35 cellular contexts compared by ENCODE assay signal in the genomic region with DNA sequence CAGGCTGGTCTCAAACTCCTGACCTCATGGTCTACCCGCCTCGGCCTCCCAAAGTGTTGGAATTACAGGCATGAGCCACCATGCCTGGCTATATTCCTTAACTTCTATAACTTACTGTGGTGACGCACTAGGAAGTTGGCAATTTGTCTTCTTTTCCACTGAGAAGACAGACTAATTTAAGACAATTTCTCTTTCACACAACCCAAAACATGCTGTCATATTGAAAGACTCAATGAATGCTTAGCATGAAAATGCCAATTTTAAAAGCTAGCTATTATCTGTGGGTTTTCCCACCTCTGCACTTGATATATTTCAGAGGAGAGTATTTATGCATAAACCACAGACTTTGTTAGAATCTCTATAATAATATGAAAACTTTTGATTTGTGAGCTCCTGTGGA.
DNase-seq lines count a peak whose midpoint lies in the region; ATAC-seq, FAIRE-seq and TF ChIP-seq lines count a peak whose summit lies in the region.
"Had no signal": no experiment of that assay in that cellular context is flagged by ENCODE, and none has a peak within 500 bp of the region (broad histone marks: within the 10 kb centered on the region; RNA-seq: fewer than 3 reads in every experiment).

No MANE protein-coding gene starts in this region.

- H3K27ac ChIP-seq in astrocyte (ENCODE audit: low read depth, low read length): no peak overlapping the region
- no peak overlapping the region for H3K27ac ChIP-seq in neural cell (ENCODE audit: low read length)
- no peak overlapping the region for H3K27ac ChIP-seq in suprapubic skin
- H3K27ac ChIP-seq: 22Rv1; A549; BLaER1; BLaER1 treated with 17β-estradiol and CSF1 and Interleukin-3, amounts not matched to agents 10 nM and 100 nM; C4-2B had no signal

- H3K4me1 ChIP-seq in astrocyte (ENCODE audit: insufficient read depth, low read length): no peaks in the 10 kb centered on the region
- H3K4me1 ChIP-seq in suprapubic skin: no peaks in the 10 kb centered on the region
- H3K4me1 ChIP-seq: BLaER1; BLaER1 treated with 17β-estradiol and CSF1 and Interleukin-3, amounts not matched to agents 10 nM and 100 nM; Caco-2 had no signal

- H3K27ac Mint-ChIP-seq in astrocyte (ENCODE audit: unreplicated experiment): no peak overlapping the region
- H3K27ac Mint-ChIP-seq: B cell; CD14-positive monocyte; CD4-positive, alpha-beta memory T cell; CD4-positive, alpha-beta T cell; CD4-positive, CD25-positive, alpha-beta regulatory T cell; CD8-positive, alpha-beta memory T cell; CD8-positive, alpha-beta T cell had no signal

- H3K4me2 ChIP-seq in astrocyte (ENCODE audit: low read length): no peak overlapping the region
- no peak overlapping the region for H3K4me2 ChIP-seq in neural cell (ENCODE audit: low read length)
- H3K4me2 ChIP-seq: A549; BLaER1; BLaER1 treated with 17β-estradiol and CSF1 and Interleukin-3, amounts not matched to agents 10 nM and 100 nM had no signal

- no peaks in the 10 kb centered on the region for H4K20me1 ChIP-seq in astrocyte (ENCODE audit: insufficient read depth, low read length)
- H4K20me1 ChIP-seq in neural cell (ENCODE audit: insufficient read depth): no peaks in the 10 kb centered on the region
- H4K20me1 ChIP-seq: BLaER1; BLaER1 treated with 17β-estradiol and CSF1 and Interleukin-3, amounts not matched to agents 10 nM and 100 nM had no signal

- peak; percentile 92 for TF ChIP-seq EP300 in neural cell (conservative IDR thresholded peaks at IDR 0.05; ENCODE audit: poor library complexity, severe bottlenecking)
- TF ChIP-seq EP300 in suprapubic skin (IDR thresholded peaks at IDR 0.05): no peak

- TF ChIP-seq CTCF in astrocyte (IDR thresholded peaks at IDR 0.05; ENCODE audit: insufficient read depth, low read depth, low read length): no peak
- TF ChIP-seq CTCF in neural cell (IDR thresholded peaks at IDR 0.05; ENCODE audit: poor library complexity, severe bottlenecking): no peak
- TF ChIP-seq CTCF in suprapubic skin (IDR thresholded peaks at IDR 0.05): no peak

- no peak overlapping the region for H3K9ac ChIP-seq in astrocyte (ENCODE audit: low read length)
- H3K9ac ChIP-seq in neural cell (ENCODE audit: low read length): no peak overlapping the region
- H3K9ac ChIP-seq: BLaER1; BLaER1 treated with 17β-estradiol and CSF1 and Interleukin-3, amounts not matched to agents 10 nM and 100 nM had no signal

- WGBS in suprapubic skin: 90% methylated on average over 3 of the region's 3 CpGs

- no peak overlapping the region for H3K4me3 ChIP-seq in astrocyte (ENCODE audit: insufficient read depth, low read depth, low read length)
- H3K4me3 ChIP-seq in neural cell (ENCODE audit: low read length): no peak overlapping the region
- no peak overlapping the region for H3K4me3 ChIP-seq in suprapubic skin
- H3K4me3 ChIP-seq: A549; BLaER1; BLaER1 treated with 17β-estradiol and CSF1 and Interleukin-3, amounts not matched to agents 10 nM and 100 nM had no signal

- peak; percentile 8 for DNase-seq in astrocyte (ENCODE audit: low read depth)
- peak; percentile 41 for DNase-seq in putamen (ENCODE audit: low spot score)
- DNase-seq in suprapubic skin (ENCODE audit: low spot score in 2 of 2): no peak
- DNase-seq: 8988T; ACHN; AML-193; BE2C; C1 segment of cervical spinal cord; Caco-2; Calu3; CD4-positive, alpha-beta memory T cell; CD4-positive, alpha-beta T cell; CD4-positive, CD25-positive, alpha-beta regulatory T cell; CD8-positive, alpha-beta memory T cell; CD8-positive, alpha-beta T cell; COR-L47; DMS 273 treated with DMSO at 0.1 percent for 48 hours; DMS153; DMS53; DMS79; DMS79 treated with DMSO at 0.1 percent for 48 hours; DND-41; EL had no signal

- TF ChIP-seq RAD21 in neural cell (conservative IDR thresholded peaks at IDR 0.05): no peak

- no peaks in the 10 kb centered on the region for H3K9me3 ChIP-seq in astrocyte (ENCODE audit: insufficient read depth, low read depth, low read length)
- H3K9me3 ChIP-seq in neural cell (ENCODE audit: low read length): no peaks in the 10 kb centered on the region
- no peaks in the 10 kb centered on the region for H3K9me3 ChIP-seq in suprapubic skin
- H3K9me3 ChIP-seq: A549; BE2C; BLaER1; BLaER1 treated with 17β-estradiol and CSF1 and Interleukin-3, amounts not matched to agents 10 nM and 100 nM; Caco-2 had no signal

- H3K79me2 ChIP-seq in astrocyte (ENCODE audit: insufficient read depth, low read length): no peaks in the 10 kb centered on the region
- no peaks in the 10 kb centered on the region for H3K79me2 ChIP-seq in neural cell (replicated peaks; ENCODE audit: insufficient read depth, low read length)

- H3K4me1 Mint-ChIP-seq in astrocyte (ENCODE audit: low read depth, unreplicated experiment): peaks cover 15% of the 10 kb centered on the region
- H3K4me1 Mint-ChIP-seq: B cell; CD14-positive monocyte; CD4-positive, alpha-beta memory T cell; CD4-positive, CD25-positive, alpha-beta regulatory T cell; CD8-positive, alpha-beta memory T cell had no signal

- no peaks in the 10 kb centered on the region for H3K36me3 ChIP-seq in astrocyte (ENCODE audit: insufficient read depth, low read length)
- H3K36me3 ChIP-seq in neural cell (ENCODE audit: insufficient read depth, low read length): no peaks in the 10 kb centered on the region
- H3K36me3 ChIP-seq in suprapubic skin: no peaks in the 10 kb centered on the region
- H3K36me3 ChIP-seq: BE2C; BLaER1; BLaER1 treated with 17β-estradiol and CSF1 and Interleukin-3, amounts not matched to agents 10 nM and 100 nM had no signal

- H3K4me3 Mint-ChIP-seq in astrocyte (ENCODE audit: unreplicated experiment): no peak overlapping the region
- H3K4me3 Mint-ChIP-seq: B cell; CD14-positive monocyte; CD4-positive, alpha-beta memory T cell; CD4-positive, alpha-beta T cell; CD4-positive, CD25-positive, alpha-beta regulatory T cell; CD8-positive, alpha-beta memory T cell; CD8-positive, alpha-beta T cell had no signal

- H2AFZ ChIP-seq in astrocyte (ENCODE audit: low read depth, low read length) (no peak overlapping the region), neural cell (ENCODE audit: low read depth, low read length) (no peak overlapping the region)

- no peaks in the 10 kb centered on the region for H3K9me2 ChIP-seq in neural cell (ENCODE audit: insufficient read depth, low read length)

- H3K9me3 Mint-ChIP-seq in astrocyte (ENCODE audit: unreplicated experiment): no peaks in the 10 kb centered on the region
- H3K9me3 Mint-ChIP-seq: CD14-positive monocyte; CD4-positive, alpha-beta T cell; CD8-positive, alpha-beta T cell had no signal

- ATAC-seq in HG03280 (IDR thresholded peaks at IDR 0.05; ENCODE audit: unreplicated experiment): no peak
- ATAC-seq in HG02870 (IDR thresholded peaks at IDR 0.05; ENCODE audit: unreplicated experiment): no peak
- ATAC-seq: A549; CD8-positive, alpha-beta T cell had no signal

- H3K27me3 Mint-ChIP-seq in astrocyte (ENCODE audit: low read depth, unreplicated experiment): no peaks in the 10 kb centered on the region
- H3K27me3 Mint-ChIP-seq: B cell; CD4-positive, alpha-beta memory T cell; CD4-positive, alpha-beta T cell; CD4-positive, CD25-positive, alpha-beta regulatory T cell; CD8-positive, alpha-beta memory T cell had no signal

- H3K27me3 ChIP-seq in astrocyte (ENCODE audit: insufficient read depth, low read length) (no peaks in the 10 kb centered on the region), neural cell (ENCODE audit: insufficient read depth, low read depth, low read length) (no peaks in the 10 kb centered on the region), suprapubic skin (no peaks in the 10 kb centered on the region)
- H3K27me3 ChIP-seq: BE2C; BLaER1; BLaER1 treated with 17β-estradiol and CSF1 and Interleukin-3, amounts not matched to agents 10 nM and 100 nM had no signal

- H3K36me3 Mint-ChIP-seq in astrocyte (ENCODE audit: low read depth, unreplicated experiment): no peaks in the 10 kb centered on the region
- H3K36me3 Mint-ChIP-seq: CD14-positive monocyte; CD4-positive, alpha-beta memory T cell; CD4-positive, CD25-positive, alpha-beta regulatory T cell; CD8-positive, alpha-beta memory T cell; CD8-positive, alpha-beta T cell had no signal

- H3F3A ChIP-seq in neural cell (ENCODE audit: insufficient read depth, low read length, poor library complexity, severe bottlenecking): no peaks in the 10 kb centered on the region

- FAIRE-seq in astrocyte (lab: Jason Lieb, UNC): no peak
- FAIRE-seq: A204.1, A549, D721Med had no signal

- no peak for TF ChIP-seq POLR2A in suprapubic skin (IDR thresholded peaks at IDR 0.05)

TF ChIP-seq in neural cell, 6 proteins besides CTCF, POLR2A, EP300 and RAD21:
- TF ChIP-seq POLR2AphosphoS5 (IDR thresholded peaks at IDR 0.05) (peak; percentile 83), EZH2 (IDR thresholded peaks at IDR 0.05; ENCODE audit: borderline replicate concordance, insufficient read depth, low read length, poor library complexity, severe bottlenecking) (no peak)

Comparison
In these comparisons a context has a peak if more than half of its experiments do, and no peak if none do; other contexts are left out.
1. DNase-seq: peak in astrocyte (single experiment) and putamen (single experiment); none in suprapubic skin (0 of 2).